In genomic region chr18:59959079-59959478, GRCh38 we compare ENCODE assay signal across 23 cellular contexts. TPM values are rescaled to one million over a fixed set of nuclear protein-coding genes. Genes with fewer than 3 reads are reported as not detected.
DNase-seq lines count a peak whose midpoint lies in the region; FAIRE-seq and TF ChIP-seq lines count a peak whose summit lies in the region.
"Had no signal": no experiment of that assay in that cellular context is flagged by ENCODE, and none has a peak within 500 bp of the region (broad histone marks: within the 10 kb centered on the region; RNA-seq: fewer than 3 reads in every experiment).

No MANE protein-coding gene starts in this region.

- H3K9me2 ChIP-seq in Loucy (replicated peaks; ENCODE audit: low read depth, low read length), result no peaks in the 10 kb centered on the region

- dilution Hi-C loops in mammary epithelial cell (cut with HindIII; ENCODE audit: low sequenced_read_pairs), result no loop called here

- DNase-seq in MCF 10A (ENCODE audit: unreplicated experiment) (peak; percentile 7), mammary epithelial cell (no peak), amniotic epithelial cell (ENCODE audit: low read depth) (peak; percentile 49), T-helper 2 cell (no peak), H7 (no peak), GM19239 (ENCODE audit: insufficient read length, low spot score) (no peak)
- no peak for DNase-seq in activated naive CD4-positive, alpha-beta T cell treated with anti-CD3 and anti-CD28 coated beads, Interleukin-2, amount 10 ng/mL, durations not matched to agents 7 days and 5 days
- DNase-seq: activated CD4-positive, alpha-beta memory T cell treated with anti-CD3 and anti-CD28 coated beads, Interleukin-2, amount 10 ng/mL, durations not matched to agents 7 days and 5 days; activated T-cell treated with anti-CD3 and anti-CD28 coated beads, Interleukin-2, amount 50 U/mL, for 48 hours; CD8-positive, alpha-beta memory T cell; DMS79; NCI-H1436 treated with DMSO at 0.1 percent for 48 hours; NCI-H748 treated with DMSO at 0.1 percent for 48 hours; Peyer's patch; retina had no signal

- TF ChIP-seq CTCF in MCF 10A (IDR thresholded peaks at IDR 0.05; ENCODE audit: unreplicated experiment), result no peak
- TF ChIP-seq CTCF in mammary epithelial cell (conservative IDR thresholded peaks at IDR 0.05 in 1 of 2, IDR thresholded peaks at IDR 0.05 in 1 of 2; ENCODE audit: extremely low read depth in 1 of 2, insufficient read depth in 1 of 2, low read depth in 1 of 2, low read length in 2 of 2), result no peak
- no peak for TF ChIP-seq CTCF in Loucy (conservative IDR thresholded peaks at IDR 0.05; ENCODE audit: low read length)

- H4K20me1 ChIP-seq in mammary epithelial cell (ENCODE audit: insufficient read depth, low read length) (no peaks in the 10 kb centered on the region), Loucy (ENCODE audit: insufficient read depth, low read length, poor library complexity, severe bottlenecking) (no peaks in the 10 kb centered on the region)

- no peaks in the 10 kb centered on the region for H3K36me3 ChIP-seq in mammary epithelial cell (ENCODE audit: insufficient read depth, low read length)
- H3K36me3 ChIP-seq in Loucy (ENCODE audit: insufficient read depth, low read length), result no peaks in the 10 kb centered on the region
- H3K36me3 ChIP-seq in H7 (replicated peaks; ENCODE audit: control insufficient read depth, insufficient read depth, low read length), result no peaks in the 10 kb centered on the region
- H3K36me3 ChIP-seq: breast epithelium, gastroesophageal sphincter, Peyer's patch, tibial nerve had no signal

- POLR2A ChIA-PET in MCF 10A (lab: Yijun Ruan, JAX), result no interaction called here

- no peaks in the 10 kb centered on the region for H3K9me3 ChIP-seq in mammary epithelial cell (replicated peaks; ENCODE audit: insufficient read depth, low read length)
- no peaks in the 10 kb centered on the region for H3K9me3 ChIP-seq in Loucy (ENCODE audit: insufficient read depth, low read depth, low read length)
- H3K9me3 ChIP-seq: breast epithelium, gastroesophageal sphincter, Peyer's patch, tibial nerve had no signal

- no peak overlapping the region for H3K4me3 Mint-ChIP-seq in MCF 10A (ENCODE audit: unreplicated experiment)
- no peak overlapping the region for H3K4me3 Mint-ChIP-seq in activated naive CD4-positive, alpha-beta T cell treated with anti-CD3 and anti-CD28 coated beads, Interleukin-2, amount 10 ng/mL, durations not matched to agents 7 days and 5 days
- H3K4me3 Mint-ChIP-seq: activated CD4-positive, alpha-beta memory T cell treated with anti-CD3 and anti-CD28 coated beads, Interleukin-2, amount 10 ng/mL, durations not matched to agents 7 days and 5 days; CD8-positive, alpha-beta memory T cell; dendritic cell treated with granulocyte-macrophage colony-stimulating factor and Interleukin-4, amounts not matched to agents 40 ng/mL and 50 ng/mL, for 4 days had no signal

- intact Hi-C loops in MCF 10A (cut with micrococcal nuclease) (no loop called here), mammary epithelial cell (cut with micrococcal nuclease) (no loop called here)

- H2AFZ ChIP-seq in mammary epithelial cell (ENCODE audit: low read depth, low read length), result no peak overlapping the region
- no peak overlapping the region for H2AFZ ChIP-seq in Loucy (ENCODE audit: low read length)

- H3K27ac Mint-ChIP-seq in MCF 10A (ENCODE audit: low read depth, unreplicated experiment), result no peak overlapping the region
- H3K27ac Mint-ChIP-seq in activated naive CD4-positive, alpha-beta T cell treated with anti-CD3 and anti-CD28 coated beads, Interleukin-2, amount 10 ng/mL, durations not matched to agents 7 days and 5 days, result no peak overlapping the region
- H3K27ac Mint-ChIP-seq: activated CD4-positive, alpha-beta memory T cell treated with anti-CD3 and anti-CD28 coated beads, Interleukin-2, amount 10 ng/mL, durations not matched to agents 7 days and 5 days; CD8-positive, alpha-beta memory T cell; dendritic cell treated with granulocyte-macrophage colony-stimulating factor and Interleukin-4, amounts not matched to agents 40 ng/mL and 50 ng/mL, for 4 days had no signal

- FAIRE-seq in GM19239 (lab: Jason Lieb, UNC), result no peak
- FAIRE-seq: TTC549 had no signal

- no peak overlapping the region for H3K4me2 ChIP-seq in mammary epithelial cell (ENCODE audit: insufficient read depth, low read depth, low read length)
- H3K4me2 ChIP-seq in Loucy (ENCODE audit: low read depth, low read length, poor library complexity, severe bottlenecking), result peak overlapping the region; percentile 3

- CTCF ChIA-PET in MCF 10A (lab: Yijun Ruan, JAX) (no interaction called here), mammary epithelial cell (lab: Charles Lee; ENCODE audit: low non-redundant PET) (interaction anchor here (1.2 kb wide), 1 partner anchor 29 kb away, joined by 5 read pairs; no protein-coding TSS in a partner anchor)
- CTCF ChIA-PET in activated naive CD4-positive, alpha-beta T cell treated with anti-CD3 and anti-CD28 coated beads, Interleukin-2, amount 10 ng/mL, durations not matched to agents 7 days and 5 days (lab: Charles Lee), result no interaction called here

- H3K79me2 ChIP-seq in mammary epithelial cell (ENCODE audit: insufficient read depth, low read length) (no peaks in the 10 kb centered on the region), Loucy (ENCODE audit: insufficient read depth, low read length) (no peaks in the 10 kb centered on the region)

- no peaks in the 10 kb centered on the region for H3K27me3 Mint-ChIP-seq in MCF 10A (ENCODE audit: insufficient read depth, unreplicated experiment)
- peaks cover 11% of the 10 kb centered on the region for H3K27me3 Mint-ChIP-seq in activated naive CD4-positive, alpha-beta T cell treated with anti-CD3 and anti-CD28 coated beads, Interleukin-2, amount 10 ng/mL, durations not matched to agents 7 days and 5 days

- 75% methylated on average over 3 of the region's 3 CpGs for WGBS in mammary epithelial cell (ENCODE audit: low coverage, missing lambda C conversion rate)

- peaks cover 45% of the 10 kb centered on the region for H3K4me1 ChIP-seq in mammary epithelial cell (ENCODE audit: insufficient read depth, low read length)
- peaks cover 41% of the 10 kb centered on the region for H3K4me1 ChIP-seq in Loucy (ENCODE audit: insufficient read depth, low read length, poor library complexity, severe bottlenecking)
- H3K4me1 ChIP-seq: breast epithelium, Peyer's patch, tibial nerve had no signal

- H3K36me3 Mint-ChIP-seq in MCF 10A (ENCODE audit: insufficient read depth, unreplicated experiment), result peaks cover 7% of the 10 kb centered on the region
- H3K36me3 Mint-ChIP-seq in activated naive CD4-positive, alpha-beta T cell treated with anti-CD3 and anti-CD28 coated beads, Interleukin-2, amount 10 ng/mL, durations not matched to agents 7 days and 5 days, result no peaks in the 10 kb centered on the region
- H3K36me3 Mint-ChIP-seq: CD8-positive, alpha-beta memory T cell had no signal

- H3K9me3 Mint-ChIP-seq in MCF 10A (ENCODE audit: unreplicated experiment), result no peaks in the 10 kb centered on the region
- H3K9me3 Mint-ChIP-seq in activated naive CD4-positive, alpha-beta T cell treated with anti-CD3 and anti-CD28 coated beads, Interleukin-2, amount 10 ng/mL, durations not matched to agents 7 days and 5 days, result no peaks in the 10 kb centered on the region
- H3K9me3 Mint-ChIP-seq: activated CD4-positive, alpha-beta memory T cell treated with anti-CD3 and anti-CD28 coated beads, Interleukin-2, amount 10 ng/mL, durations not matched to agents 7 days and 5 days; CD8-positive, alpha-beta memory T cell; dendritic cell treated with granulocyte-macrophage colony-stimulating factor and Interleukin-4, amounts not matched to agents 40 ng/mL and 50 ng/mL, for 4 days had no signal

- H3K4me1 Mint-ChIP-seq in MCF 10A (ENCODE audit: insufficient read depth, unreplicated experiment), result peaks cover 11% of the 10 kb centered on the region
- H3K4me1 Mint-ChIP-seq in activated naive CD4-positive, alpha-beta T cell treated with anti-CD3 and anti-CD28 coated beads, Interleukin-2, amount 10 ng/mL, durations not matched to agents 7 days and 5 days, result peaks cover 5% of the 10 kb centered on the region

- no peak overlapping the region for H3K27ac ChIP-seq in mammary epithelial cell (ENCODE audit: insufficient read depth, low read depth, low read length)
- H3K27ac ChIP-seq: breast epithelium, epithelial cell of prostate, gastroesophageal sphincter, HL-60, Peyer's patch, tibial nerve had no signal

- no TSS peak for BruUV-seq in MCF 10A (replicated peaks; lab: Mats Ljungman, UMichigan)
- BruUV-seq in mammary epithelial cell (replicated peaks; lab: Mats Ljungman, UMichigan), result no TSS peak

- H3K27me3 ChIP-seq in mammary epithelial cell (ENCODE audit: insufficient read depth, low read length) (no peaks in the 10 kb centered on the region), Loucy (ENCODE audit: insufficient read depth, low read length, poor library complexity, severe bottlenecking) (no peaks in the 10 kb centered on the region), H7 (ENCODE audit: control insufficient read depth, insufficient read depth, low read length) (no peaks in the 10 kb centered on the region)
- H3K27me3 ChIP-seq: breast epithelium, gastroesophageal sphincter, Peyer's patch, tibial nerve had no signal

- H3K4me3 ChIP-seq in mammary epithelial cell (replicated peaks in 1 of 3; ENCODE audit: insufficient read depth in 1 of 3, low read depth in 2 of 3, low read length in 3 of 3) (no peak overlapping the region), Loucy (ENCODE audit: low read length, poor library complexity, severe bottlenecking) (no peak overlapping the region), H7 (ENCODE audit: insufficient read depth, low read depth, low read length) (no peak overlapping the region)
- H3K4me3 ChIP-seq: breast epithelium, gastroesophageal sphincter, Peyer's patch, tibial nerve had no signal

- in situ Hi-C loops in mammary epithelial cell (cut with MboI; ENCODE audit: low sequenced_read_pairs in 2 of 2), result loop anchor here in 1 of 2 donors (10.0 kb wide), 1 partner anchor 54 kb away; no protein-coding TSS in a partner anchor

- H3F3A ChIP-seq in Loucy (ENCODE audit: low read depth), result 0 out of 2 replicates have a peak, but pooled peaks cover 4% of the 10 kb centered on the region

- no peak overlapping the region for H3K9ac ChIP-seq in mammary epithelial cell (ENCODE audit: insufficient read depth, low read length)
- H3K9ac ChIP-seq in Loucy (ENCODE audit: low read depth, low read length, poor library complexity, severe bottlenecking), result peak overlapping the region; percentile 50

RNA-seq across cellular contexts. Expression of gene PMAIP1, which starts 59.3 kb away (rescaled TPM):
- total RNA-seq in MCF 10A (2022) (21.7 and 28.0 TPM in 2 replicates), mammary epithelial cell (10 to 100 TPM; 17.8 to 34.3 TPM)
- 14.4 TPM for polyA plus RNA-seq in mammary epithelial cell
- polyA minus RNA-seq in mammary epithelial cell, result 4.2 TPM
- 131 and 207 TPM in 2 replicates for total RNA-seq in H7 (2014; rRNA removed; shearing (Covaris generic))

Comparison
In these comparisons a context has a peak if more than half of its experiments do, and no peak if none do; other contexts are left out.
1. DNase-seq: peak in MCF 10A (single experiment) and amniotic epithelial cell (single experiment); none in mammary epithelial cell (single experiment), activated naive CD4-positive, alpha-beta T cell treated with anti-CD3 and anti-CD28 coated beads, Interleukin-2, amount 10 ng/mL, durations not matched to agents 7 days and 5 days (single experiment), T-helper 2 cell (0 of 5), H7 (single experiment) and GM19239 (single experiment).